Comparison of ENCODE assay signal across 9 cellular contexts in genomic region chr11:104968856-104969776, GRCh38. TPM values are rescaled to one million over a fixed set of nuclear protein-coding genes. Genes with fewer than 3 reads are reported as not detected.
A peak's percentile ranks its signal among the peaks of the same experiment; 100 is the strongest.
DNase-seq lines count a peak whose midpoint lies in the region; ATAC-seq and TF ChIP-seq lines count a peak whose summit lies in the region.
"Had no signal": no experiment of that assay in that cellular context is flagged by ENCODE, and none has a peak within 500 bp of the region (broad histone marks: within the 10 kb centered on the region; RNA-seq: fewer than 3 reads in every experiment).

No MANE protein-coding gene starts in this region.

- H3K9me2 ChIP-seq in MM.1S (replicated peaks; ENCODE audit: insufficient read depth, low read length): no peaks in the 10 kb centered on the region

- H3K27me3 ChIP-seq in MM.1S (replicated peaks; ENCODE audit: insufficient read depth, low read length) (no peaks in the 10 kb centered on the region), stomach smooth muscle (ENCODE audit: control insufficient read depth in 1 of 2, insufficient read depth in 2 of 2, low read length in 2 of 2) (no peaks in the 10 kb centered on the region)

- H3K4me1 Mint-ChIP-seq in immature natural killer cell: peaks cover 41 to 49% of the 10 kb centered on the region in 2 donors

- peaks cover 3 to 25% (median 15%) of the 10 kb centered on the region in 6 donors for H3K9me3 Mint-ChIP-seq in immature natural killer cell

- peaks cover 8% of the 10 kb centered on the region; the same call in 1 of the 2 replicates for H3K4me1 ChIP-seq in MM.1S (ENCODE audit: low read length)
- no peaks in the 10 kb centered on the region for H3K4me1 ChIP-seq in stomach smooth muscle (ENCODE audit: control insufficient read depth, insufficient read depth, low read length)

- H3K27ac Mint-ChIP-seq in immature natural killer cell: peak overlapping the region; percentile 94 to 99 (median 97)

- H3K36me3 Mint-ChIP-seq in immature natural killer cell: peaks cover 13 to 20% (median 20%) of the 10 kb centered on the region in 3 donors

- peaks cover 0 to 2% (median 2%) of the 10 kb centered on the region in 3 donors for H3K27me3 Mint-ChIP-seq in immature natural killer cell (ENCODE audit: low read depth in 3 of 3)

- no peaks in the 10 kb centered on the region for H3K36me3 ChIP-seq in MM.1S (replicated peaks; ENCODE audit: insufficient read depth, low read length)
- no peaks in the 10 kb centered on the region for H3K36me3 ChIP-seq in stomach smooth muscle (ENCODE audit: control insufficient read depth in 2 of 2, insufficient read depth in 2 of 2, low read length in 2 of 2)

- no peak for TF ChIP-seq CTCF in MM.1S (IDR thresholded peaks at IDR 0.05; ENCODE audit: low read length)

- no peaks in the 10 kb centered on the region for H3F3A ChIP-seq in MM.1S (ENCODE audit: insufficient read depth, low read length)

- H3K4me2 ChIP-seq in MM.1S (ENCODE audit: low read depth, low read length): peak overlapping the region; percentile 65

- H2AFZ ChIP-seq in MM.1S (ENCODE audit: low read length): peak overlapping the region; percentile 79

- peaks cover 37% of the 10 kb centered on the region for H3K79me2 ChIP-seq in MM.1S (ENCODE audit: low read length)

- H4K20me1 ChIP-seq in MM.1S (ENCODE audit: insufficient read depth, low read length): no peaks in the 10 kb centered on the region

- DNase-seq in DMS 273 (lab: John Stamatoyannopoulos, UW; ENCODE audit: unreplicated experiment): peak; percentile 0
- no peak for DNase-seq in DMS 273 treated with DMSO at 0.1 percent for 48 hours (lab: John Stamatoyannopoulos, UW)
- DNase-seq in MM.1S: no peak
- peak; percentile 49 for DNase-seq in amniotic epithelial cell (ENCODE audit: low read depth)
- DNase-seq in immature natural killer cell: no peak
- no peak for DNase-seq in SKM-1 (lab: John Stamatoyannopoulos, UW; ENCODE audit: unreplicated experiment)

- H3K9ac ChIP-seq in MM.1S (ENCODE audit: low read length): peak overlapping the region; percentile 72; the same call in 1 of the 2 replicates
- H3K9ac ChIP-seq in stomach smooth muscle (ENCODE audit: low read length in 2 of 2): peak overlapping the region; percentile 66 to 84

- H3K27ac ChIP-seq in MM.1S (ENCODE audit: low read length) (peak overlapping the region; percentile 47; the same call in 1 of the 2 replicates), stomach smooth muscle (ENCODE audit: low read length) (peak overlapping the region; percentile 59)
- H3K27ac ChIP-seq: 22Rv1 had no signal

- H3K4me3 ChIP-seq in MM.1S (ENCODE audit: low read length): peak overlapping the region; percentile 74
- H3K4me3 ChIP-seq in stomach smooth muscle (ENCODE audit: low read length in 2 of 2): peak overlapping the region; percentile 65 to 80

- peak overlapping the region; percentile 90 to 98 (median 97) for H3K4me3 Mint-ChIP-seq in immature natural killer cell

- ATAC-seq in HG03175 (IDR thresholded peaks at IDR 0.05; ENCODE audit: unreplicated experiment): no peak

- no peaks in the 10 kb centered on the region for H3K9me3 ChIP-seq in MM.1S (replicated peaks; ENCODE audit: insufficient read depth, low read length)
- H3K9me3 ChIP-seq in stomach smooth muscle (ENCODE audit: control insufficient read depth in 2 of 2, low read length in 2 of 2): no peaks in the 10 kb centered on the region

RNA-seq across cellular contexts. Expression of gene CASP4, which starts 0.7 kb away (rescaled TPM):
- 100 to 1,000 TPM; 141 to 184 (median 142) TPM for polyA plus RNA-seq in immature natural killer cell

RNA-seq across cellular contexts. Expression of gene CASP5, which starts 53.9 kb away (rescaled TPM):
- not detected for polyA plus RNA-seq in immature natural killer cell

Comparison
In these comparisons a context has a peak if more than half of its experiments do, and no peak if none do; other contexts are left out.
1. DNase-seq: peak in DMS 273 (single experiment) and amniotic epithelial cell (single experiment); none in DMS 273 treated with DMSO at 0.1 percent for 48 hours (single experiment), MM.1S (single experiment), immature natural killer cell (0 of 3) and SKM-1 (single experiment).